In the genomic region with DNA sequence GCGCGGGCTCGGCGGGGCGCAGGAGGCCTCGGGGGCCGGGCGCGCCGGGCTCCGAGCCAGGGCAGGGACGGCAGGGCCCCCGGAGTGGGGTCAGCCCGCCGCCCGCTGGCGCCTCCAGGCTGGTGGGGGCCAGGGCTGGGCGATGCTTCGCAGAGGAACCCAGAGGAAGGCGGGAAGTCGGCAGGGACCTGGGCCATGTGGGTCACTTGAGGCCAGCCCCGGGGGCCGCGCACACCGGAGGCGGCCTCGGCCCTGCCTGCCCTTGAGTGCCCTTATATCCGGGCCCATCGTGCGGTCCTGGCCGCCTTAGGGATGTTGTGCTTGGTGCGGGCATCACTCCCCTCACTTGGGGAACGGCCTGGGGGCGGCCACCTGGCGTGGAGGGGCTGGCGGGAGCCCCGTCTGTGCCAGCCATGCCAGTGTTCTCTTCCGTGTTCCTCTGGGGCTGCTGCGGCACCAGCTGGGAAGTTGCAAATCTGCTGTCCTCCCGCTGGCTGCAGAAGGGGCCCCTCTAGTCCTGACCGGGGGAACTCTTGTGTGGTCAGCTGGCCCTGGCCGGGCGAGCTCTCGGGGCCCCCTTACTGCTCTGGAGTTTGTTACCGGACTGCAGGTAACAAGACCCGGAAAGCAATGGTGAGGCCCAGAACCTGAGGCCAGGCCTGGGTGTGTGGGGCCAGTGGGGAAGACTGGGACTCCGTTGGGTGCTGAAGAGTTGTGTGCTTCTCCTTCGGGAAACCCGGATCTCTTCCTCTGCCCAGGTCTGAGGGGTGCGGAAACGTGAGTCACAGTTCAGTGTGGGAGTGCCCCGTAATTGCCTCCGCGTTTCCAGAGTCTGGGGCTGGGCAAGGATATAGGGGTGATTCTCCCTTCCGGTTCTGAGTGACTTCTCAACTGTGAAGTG, we compare ENCODE assay signal across 1 cellular context.
A peak's percentile ranks its signal among the peaks of the same experiment; 100 is the strongest.
TF ChIP-seq lines count a peak whose summit lies in the region.

No MANE protein-coding gene starts in this region.

TF ChIP-seq in K562, 482 proteins besides CTCF, POLR2A, EP300 and RAD21 (continued from another document and continues in another):
- TF ChIP-seq AFF4 (CRISPR knock-in tag; IDR thresholded peaks at IDR 0.05): peak; percentile 73
- peak; percentile 32; the same call in 1 of the 2 replicates for TF ChIP-seq ZNF431 (CRISPR knock-in tag; IDR thresholded peaks at IDR 0.05)
- TF ChIP-seq ELK3 (CRISPR knock-in tag; IDR thresholded peaks at IDR 0.05): no peak
- TF ChIP-seq, protein P1, sequence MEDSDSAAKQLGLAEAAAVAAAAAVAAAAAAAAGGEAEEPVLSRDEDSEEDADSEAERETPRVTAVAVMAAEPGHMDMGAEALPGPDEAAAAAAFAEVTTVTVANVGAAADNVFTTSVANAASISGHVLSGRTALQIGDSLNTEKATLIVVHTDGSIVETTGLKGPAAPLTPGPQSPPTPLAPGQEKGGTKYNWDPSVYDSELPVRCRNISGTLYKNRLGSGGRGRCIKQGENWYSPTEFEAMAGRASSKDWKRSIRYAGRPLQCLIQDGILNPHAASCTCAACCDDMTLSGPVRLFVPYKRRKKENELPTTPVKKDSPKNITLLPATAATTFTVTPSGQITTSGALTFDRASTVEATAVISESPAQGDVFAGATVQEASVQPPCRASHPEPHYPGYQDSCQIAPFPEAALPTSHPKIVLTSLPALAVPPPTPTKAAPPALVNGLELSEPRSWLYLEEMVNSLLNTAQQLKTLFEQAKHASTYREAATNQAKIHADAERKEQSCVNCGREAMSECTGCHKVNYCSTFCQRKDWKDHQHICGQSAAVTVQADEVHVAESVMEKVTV (CRISPR knock-in tag; IDR thresholded peaks at IDR 0.05): no peak
- TF ChIP-seq ETS2 (tag; IDR thresholded peaks at IDR 0.05; ENCODE audit: borderline replicate concordance, poor library complexity, severe bottlenecking): no peak
- TF ChIP-seq NCOA1 (IDR thresholded peaks at IDR 0.05; ENCODE audit: low read depth): no peak
- TF ChIP-seq NCOR1 (IDR thresholded peaks at IDR 0.05): no peak
- TF ChIP-seq ZNF134 (CRISPR knock-in tag; conservative IDR thresholded peaks at IDR 0.05): no peak
- no peak for TF ChIP-seq ZKSCAN1 (IDR thresholded peaks at IDR 0.05; ENCODE audit: low read depth, low read length)
- no peak for TF ChIP-seq ZNF668 (CRISPR knock-in tag; IDR thresholded peaks at IDR 0.05)
- no peak for TF ChIP-seq NFXL1 (CRISPR knock-in tag; IDR thresholded peaks at IDR 0.05)
- TF ChIP-seq, protein P2, sequence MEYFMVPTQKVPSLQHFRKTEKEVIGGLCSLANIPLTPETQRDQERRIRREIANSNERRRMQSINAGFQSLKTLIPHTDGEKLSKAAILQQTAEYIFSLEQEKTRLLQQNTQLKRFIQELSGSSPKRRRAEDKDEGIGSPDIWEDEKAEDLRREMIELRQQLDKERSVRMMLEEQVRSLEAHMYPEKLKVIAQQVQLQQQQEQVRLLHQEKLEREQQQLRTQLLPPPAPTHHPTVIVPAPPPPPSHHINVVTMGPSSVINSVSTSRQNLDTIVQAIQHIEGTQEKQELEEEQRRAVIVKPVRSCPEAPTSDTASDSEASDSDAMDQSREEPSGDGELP (CRISPR knock-in tag; IDR thresholded peaks at IDR 0.05; ENCODE audit: borderline replicate concordance): peak; percentile 83
- no peak for TF ChIP-seq KLF10 (CRISPR knock-in tag; IDR thresholded peaks at IDR 0.05)
- 0 out of 2 replicates have a peak, but pooled peaks have one; percentile 6 for TF ChIP-seq CBFA2T3 (IDR thresholded peaks at IDR 0.05)
- TF ChIP-seq CTCFL (IDR thresholded peaks at IDR 0.05; ENCODE audit: borderline replicate concordance, insufficient read depth, low read depth, low read length, poor library complexity, severe bottlenecking): no peak
- no peak for TF ChIP-seq HCFC1 (IDR thresholded peaks at IDR 0.05; ENCODE audit: low read depth, low read length)
- TF ChIP-seq ZNF655 (CRISPR knock-in tag; IDR thresholded peaks at IDR 0.05): no peak
- peak; percentile 35; the same call in 1 of the 2 replicates for TF ChIP-seq POLR2H (tag; IDR thresholded peaks at IDR 0.05; ENCODE audit: low read depth)
- TF ChIP-seq, protein P3, sequence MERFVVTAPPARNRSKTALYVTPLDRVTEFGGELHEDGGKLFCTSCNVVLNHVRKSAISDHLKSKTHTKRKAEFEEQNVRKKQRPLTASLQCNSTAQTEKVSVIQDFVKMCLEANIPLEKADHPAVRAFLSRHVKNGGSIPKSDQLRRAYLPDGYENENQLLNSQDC (CRISPR knock-in tag; IDR thresholded peaks at IDR 0.05): no peak
- no peak for TF ChIP-seq CBFB (CRISPR knock-in tag; IDR thresholded peaks at IDR 0.05)
- TF ChIP-seq, protein P4, sequence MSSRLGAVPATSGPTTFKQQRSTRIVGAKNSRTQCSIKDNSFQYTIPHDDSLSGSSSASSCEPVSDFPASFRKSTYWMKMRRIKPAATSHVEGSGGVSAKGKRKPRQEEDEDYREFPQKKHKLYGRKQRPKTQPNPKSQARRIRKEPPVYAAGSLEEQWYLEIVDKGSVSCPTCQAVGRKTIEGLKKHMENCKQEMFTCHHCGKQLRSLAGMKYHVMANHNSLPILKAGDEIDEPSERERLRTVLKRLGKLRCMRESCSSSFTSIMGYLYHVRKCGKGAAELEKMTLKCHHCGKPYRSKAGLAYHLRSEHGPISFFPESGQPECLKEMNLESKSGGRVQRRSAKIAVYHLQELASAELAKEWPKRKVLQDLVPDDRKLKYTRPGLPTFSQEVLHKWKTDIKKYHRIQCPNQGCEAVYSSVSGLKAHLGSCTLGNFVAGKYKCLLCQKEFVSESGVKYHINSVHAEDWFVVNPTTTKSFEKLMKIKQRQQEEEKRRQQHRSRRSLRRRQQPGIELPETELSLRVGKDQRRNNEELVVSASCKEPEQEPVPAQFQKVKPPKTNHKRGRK (tag; IDR thresholded peaks at IDR 0.05): no peak
- TF ChIP-seq KLF16 (IDR thresholded peaks at IDR 0.05): no peak
- no peak for TF ChIP-seq CBX2 (IDR thresholded peaks at IDR 0.05; ENCODE audit: insufficient read depth, low read length, poor library complexity, severe bottlenecking)
- no peak for TF ChIP-seq TFAM (CRISPR knock-in tag; conservative IDR thresholded peaks at IDR 0.05)
- no peak for TF ChIP-seq ARNT (IDR thresholded peaks at IDR 0.05)
- no peak for TF ChIP-seq ZNF41 (CRISPR knock-in tag; conservative IDR thresholded peaks at IDR 0.05)
- TF ChIP-seq, protein P5, sequence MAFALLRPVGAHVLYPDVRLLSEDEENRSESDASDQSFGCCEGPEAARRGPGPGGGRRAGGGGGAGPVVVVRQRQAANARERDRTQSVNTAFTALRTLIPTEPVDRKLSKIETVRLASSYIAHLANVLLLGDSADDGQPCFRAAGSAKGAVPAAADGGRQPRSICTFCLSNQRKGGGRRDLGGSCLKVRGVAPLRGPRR (CRISPR knock-in tag; IDR thresholded peaks at IDR 0.05): no peak
- no peak for TF ChIP-seq CAMTA2 (CRISPR knock-in tag; conservative IDR thresholded peaks at IDR 0.05)
- TF ChIP-seq, protein P6, sequence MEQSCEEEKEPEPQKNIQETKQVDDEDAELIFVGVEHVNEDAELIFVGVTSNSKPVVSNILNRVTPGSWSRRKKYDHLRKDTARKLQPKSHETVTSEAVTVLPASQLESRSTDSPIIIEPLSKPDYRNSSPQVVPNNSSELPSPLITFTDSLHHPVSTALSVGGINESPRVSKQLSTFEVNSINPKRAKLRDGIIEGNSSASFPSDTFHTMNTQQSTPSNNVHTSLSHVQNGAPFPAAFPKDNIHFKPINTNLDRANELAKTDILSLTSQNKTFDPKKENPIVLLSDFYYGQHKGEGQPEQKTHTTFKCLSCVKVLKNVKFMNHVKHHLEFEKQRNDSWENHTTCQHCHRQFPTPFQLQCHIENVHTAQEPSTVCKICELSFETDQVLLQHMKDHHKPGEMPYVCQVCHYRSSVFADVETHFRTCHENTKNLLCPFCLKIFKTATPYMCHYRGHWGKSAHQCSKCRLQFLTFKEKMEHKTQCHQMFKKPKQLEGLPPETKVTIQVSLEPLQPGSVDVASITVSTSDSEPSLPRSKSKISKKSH (CRISPR knock-in tag; IDR thresholded peaks at IDR 0.05): no peak
- TF ChIP-seq, protein P7, sequence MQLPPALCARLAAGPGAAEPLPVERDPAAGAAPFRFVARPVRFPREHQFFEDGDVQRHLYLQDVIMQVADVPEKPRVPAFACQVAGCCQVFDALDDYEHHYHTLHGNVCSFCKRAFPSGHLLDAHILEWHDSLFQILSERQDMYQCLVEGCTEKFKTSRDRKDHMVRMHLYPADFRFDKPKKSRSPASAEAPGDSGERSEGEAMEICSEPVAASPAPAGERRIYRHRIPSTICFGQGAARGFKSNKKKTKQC (CRISPR knock-in tag; IDR thresholded peaks at IDR 0.05): 0 out of 2 replicates have a peak, but pooled peaks have one; percentile 63
- TF ChIP-seq ZNF76 (CRISPR knock-in tag; IDR thresholded peaks at IDR 0.05; ENCODE audit: borderline replicate concordance): no peak
- peak; percentile 74 for TF ChIP-seq RBM22 (IDR thresholded peaks at IDR 0.05; ENCODE audit: low read depth, low read length, poor library complexity, severe bottlenecking)
- TF ChIP-seq ZNF699 (CRISPR knock-in tag; IDR thresholded peaks at IDR 0.05; ENCODE audit: insufficient replicate concordance): no peak
- peak; percentile 41; the same call in 1 of the 2 replicates for TF ChIP-seq GABPB1 (CRISPR knock-in tag; IDR thresholded peaks at IDR 0.05)
- TF ChIP-seq, protein P8, sequence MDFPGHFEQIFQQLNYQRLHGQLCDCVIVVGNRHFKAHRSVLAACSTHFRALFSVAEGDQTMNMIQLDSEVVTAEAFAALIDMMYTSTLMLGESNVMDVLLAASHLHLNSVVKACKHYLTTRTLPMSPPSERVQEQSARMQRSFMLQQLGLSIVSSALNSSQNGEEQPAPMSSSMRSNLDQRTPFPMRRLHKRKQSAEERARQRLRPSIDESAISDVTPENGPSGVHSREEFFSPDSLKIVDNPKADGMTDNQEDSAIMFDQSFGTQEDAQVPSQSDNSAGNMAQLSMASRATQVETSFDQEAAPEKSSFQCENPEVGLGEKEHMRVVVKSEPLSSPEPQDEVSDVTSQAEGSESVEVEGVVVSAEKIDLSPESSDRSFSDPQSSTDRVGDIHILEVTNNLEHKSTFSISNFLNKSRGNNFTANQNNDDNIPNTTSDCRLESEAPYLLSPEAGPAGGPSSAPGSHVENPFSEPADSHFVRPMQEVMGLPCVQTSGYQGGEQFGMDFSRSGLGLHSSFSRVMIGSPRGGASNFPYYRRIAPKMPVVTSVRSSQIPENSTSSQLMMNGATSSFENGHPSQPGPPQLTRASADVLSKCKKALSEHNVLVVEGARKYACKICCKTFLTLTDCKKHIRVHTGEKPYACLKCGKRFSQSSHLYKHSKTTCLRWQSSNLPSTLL (IDR thresholded peaks at IDR 0.05): no peak
- no peak for TF ChIP-seq TGIF2 (CRISPR knock-in tag; IDR thresholded peaks at IDR 0.05)
- TF ChIP-seq GTF2A2 (tag; IDR thresholded peaks at IDR 0.05): no peak
- TF ChIP-seq ZNF224 (CRISPR knock-in tag; IDR thresholded peaks at IDR 0.05): no peak
- no peak for TF ChIP-seq ARHGAP35 (IDR thresholded peaks at IDR 0.05; ENCODE audit: partially characterized antibody)
- no peak for TF ChIP-seq MCM2 (IDR thresholded peaks at IDR 0.05; ENCODE audit: low read depth)
- TF ChIP-seq COPS2 (conservative IDR thresholded peaks at IDR 0.05): no peak
